9 cellular contexts compared by ENCODE assay signal in the genomic region with DNA sequence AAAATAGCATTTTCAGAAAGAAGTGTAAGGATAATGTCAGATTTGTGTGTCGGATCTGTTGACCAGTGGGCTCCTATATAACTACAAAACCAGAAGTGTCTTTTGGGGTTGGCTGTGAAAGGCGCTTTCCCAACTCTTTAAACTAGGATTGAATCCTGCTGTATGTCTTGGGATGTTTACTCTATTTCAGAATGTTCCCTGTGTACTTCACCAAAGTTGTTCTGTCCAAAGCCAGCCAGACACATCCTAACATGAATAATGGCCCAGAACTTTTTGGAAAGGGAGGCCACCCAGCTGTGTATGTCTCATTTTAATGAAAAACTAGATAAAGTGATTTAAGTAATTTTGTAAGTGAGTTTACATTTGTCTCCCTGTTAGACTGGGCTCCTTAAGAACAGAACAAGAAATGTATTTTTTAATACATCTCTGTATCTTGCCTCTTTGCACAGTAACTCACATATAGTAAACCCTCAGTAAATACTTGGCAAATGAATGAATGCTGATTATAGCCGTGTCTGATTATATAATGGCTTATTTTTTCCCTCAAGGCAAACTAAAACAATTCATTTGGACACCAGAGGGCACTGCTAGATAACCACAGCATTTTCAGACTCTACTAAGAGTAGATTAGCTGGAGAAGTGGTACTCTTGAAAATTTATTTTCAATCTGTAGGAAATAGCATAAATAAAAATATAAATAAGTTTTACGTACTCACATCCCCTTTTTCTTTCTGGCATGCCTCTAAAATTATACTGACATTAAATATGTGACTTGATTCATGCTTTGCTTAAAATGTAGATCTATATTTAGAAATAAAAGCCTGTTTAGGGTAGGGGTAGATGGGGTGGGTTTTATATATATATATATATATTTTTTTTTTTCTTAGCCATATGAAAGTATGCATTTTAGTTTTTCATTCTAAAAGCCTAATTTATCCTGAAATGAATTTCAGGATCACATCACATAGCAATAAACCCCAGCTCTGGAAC. TPM values are rescaled to one million over a fixed set of nuclear protein-coding genes. Genes with fewer than 3 reads are reported as not detected.
DNase-seq lines count a peak whose midpoint lies in the region; ATAC-seq and TF ChIP-seq lines count a peak whose summit lies in the region.
"Had no signal": no experiment of that assay in that cellular context is flagged by ENCODE, and none has a peak within 500 bp of the region (broad histone marks: within the 10 kb centered on the region; RNA-seq: fewer than 3 reads in every experiment).

No MANE protein-coding gene starts in this region.

- peaks cover 7% of the 10 kb centered on the region for H3K36me3 ChIP-seq in effector memory CD4-positive, alpha-beta T cell (ENCODE audit: control insufficient read depth, insufficient read depth, low read length)

- no peaks in the 10 kb centered on the region for H3K4me1 ChIP-seq in effector memory CD4-positive, alpha-beta T cell (ENCODE audit: control insufficient read depth, insufficient read depth, low read length, poor library complexity, severe bottlenecking)

- H3K9me3 Mint-ChIP-seq in CD14-positive monocyte (peaks cover 0 to 5% (median 0%) of the 10 kb centered on the region in 7 donors), progenitor cell of endocrine pancreas (ENCODE audit: low read depth) (peaks cover 5% of the 10 kb centered on the region)
- H3K9me3 Mint-ChIP-seq: IgD-negative memory B cell had no signal

- H3K4me3 Mint-ChIP-seq in CD14-positive monocyte (no peak overlapping the region), progenitor cell of endocrine pancreas (ENCODE audit: low read depth) (no peak overlapping the region)
- H3K4me3 Mint-ChIP-seq: IgD-negative memory B cell had no signal

- no peak overlapping the region for H3K27ac ChIP-seq in effector memory CD4-positive, alpha-beta T cell (ENCODE audit: insufficient read depth, low read length, poor library complexity, severe bottlenecking)

- no peak for DNase-seq in CD14-positive monocyte (ENCODE audit: low spot score)
- peak; percentile 86 for DNase-seq in NCI-H1694 (lab: John Stamatoyannopoulos, UW)
- DNase-seq in SW480 (ENCODE audit: low spot score): peak; percentile 58
- peak; percentile 73 for DNase-seq in foreskin melanocyte
- no peak for DNase-seq in progenitor cell of endocrine pancreas (ENCODE audit: low spot score, unreplicated experiment)
- DNase-seq in effector memory CD4-positive, alpha-beta T cell: no peak

- H3K36me3 Mint-ChIP-seq in CD14-positive monocyte: peaks cover 15 to 20% of the 10 kb centered on the region in 2 donors
- H3K36me3 Mint-ChIP-seq in progenitor cell of endocrine pancreas (ENCODE audit: insufficient read depth): no peaks in the 10 kb centered on the region

- intact Hi-C loops in CD14-positive monocyte (cut with micrococcal nuclease): loop anchor here (2.0 to 5.0 kb wide), 3 partner anchors 147 to 589 kb away; no protein-coding TSS in a partner anchor

- peak; percentile 53 for ATAC-seq in GM18909 (IDR thresholded peaks at IDR 0.05; ENCODE audit: poor library complexity, unreplicated experiment)
- no peak for ATAC-seq in HG02759 (IDR thresholded peaks at IDR 0.05; ENCODE audit: unreplicated experiment)

- no peaks in the 10 kb centered on the region for H3K9me3 ChIP-seq in effector memory CD4-positive, alpha-beta T cell (ENCODE audit: control insufficient read depth, low read length)

- no peaks in the 10 kb centered on the region for H3K27me3 ChIP-seq in effector memory CD4-positive, alpha-beta T cell (replicated peaks; ENCODE audit: control insufficient read depth, insufficient read depth, low read length, poor library complexity, severe bottlenecking)

- no peaks in the 10 kb centered on the region for H3K4me1 Mint-ChIP-seq in CD14-positive monocyte
- no peaks in the 10 kb centered on the region for H3K4me1 Mint-ChIP-seq in progenitor cell of endocrine pancreas (ENCODE audit: low read depth)
- H3K4me1 Mint-ChIP-seq: IgD-negative memory B cell had no signal

- H3K27ac Mint-ChIP-seq in CD14-positive monocyte (no peak overlapping the region), progenitor cell of endocrine pancreas (no peak overlapping the region)
- H3K27ac Mint-ChIP-seq: IgD-negative memory B cell had no signal

- H3K27me3 Mint-ChIP-seq in CD14-positive monocyte (ENCODE audit: low read depth in 3 of 3) (no peaks in the 10 kb centered on the region), progenitor cell of endocrine pancreas (no peaks in the 10 kb centered on the region)
- H3K27me3 Mint-ChIP-seq: IgD-negative memory B cell had no signal

- TF ChIP-seq CTCF in CD14-positive monocyte (IDR thresholded peaks at IDR 0.05): peak; percentile 83
- TF ChIP-seq CTCF in progenitor cell of endocrine pancreas (IDR thresholded peaks at IDR 0.05; ENCODE audit: unreplicated experiment): peak; percentile 76

- no peak overlapping the region for H3K4me3 ChIP-seq in effector memory CD4-positive, alpha-beta T cell (ENCODE audit: insufficient read depth, low read depth, low read length, poor library complexity, severe bottlenecking)

RNA-seq across cellular contexts. Expression of a gene that starts 23.8 kb away (rescaled TPM):
- polyA plus RNA-seq in CD14-positive monocyte: 10 to 100 TPM; 23.4 to 29.4 TPM
- 22.4 and 23.7 TPM in 2 replicates for total RNA-seq in progenitor cell of endocrine pancreas

RNA-seq across cellular contexts. Expression of a gene that starts 37.8 kb away (rescaled TPM):
- polyA plus RNA-seq in CD14-positive monocyte: not detected
- 1.6 and 1.7 TPM in 2 replicates for total RNA-seq in progenitor cell of endocrine pancreas
- polyA plus RNA-seq: IgD-negative memory B cell had no signal

Comparison
In these comparisons a context has a peak if more than half of its experiments do, and no peak if none do; other contexts are left out.
1. DNase-seq: peak in NCI-H1694 (single experiment), SW480 (single experiment) and foreskin melanocyte (single experiment); none in CD14-positive monocyte (single experiment), progenitor cell of endocrine pancreas (single experiment) and effector memory CD4-positive, alpha-beta T cell (0 of 3).